21 cellular contexts compared by ENCODE assay signal in genomic region chr17:34639706-34640425, GRCh38.
DNase-seq lines count a peak whose midpoint lies in the region; TF ChIP-seq lines count a peak whose summit lies in the region.
"Had no signal": no experiment of that assay in that cellular context is flagged by ENCODE, and none has a peak within 500 bp of the region (broad histone marks: within the 10 kb centered on the region; RNA-seq: fewer than 3 reads in every experiment).

No MANE protein-coding gene starts in this region.

- TF ChIP-seq CTCF in dorsolateral prefrontal cortex (IDR thresholded peaks at IDR 0.05 in 54 of 56, conservative IDR thresholded peaks at IDR 0.05 in 2 of 56; ENCODE audit: low read depth in 1 of 56, partially characterized antibody in 56 of 56): no peak
- no peak for TF ChIP-seq CTCF in GM10248 (IDR thresholded peaks at IDR 0.05; ENCODE audit: control extremely low read depth, extremely low read depth, low read depth, missing control alignments)

- POLR2A ChIA-PET in GM10248 (lab: Yijun Ruan, JAX): no interaction called here

- CTCF ChIA-PET in GM10248 (lab: Yijun Ruan, JAX): interaction anchor here (1.0 to 1.5 kb wide), 3 partner anchors 10 to 220 kb away, joined by 3 read pairs; no protein-coding TSS in a partner anchor

- peak in 2 of 3 experiments; percentile 36 to 74 for DNase-seq in NCI-H1417 (lab: John Stamatoyannopoulos, UW)
- DNase-seq in NCI-H1417 treated with DMSO at 0.1 percent for 48 hours (lab: John Stamatoyannopoulos, UW): no peak
- peak; percentile 89 for DNase-seq in NCI-H69 (lab: John Stamatoyannopoulos, UW)
- DNase-seq in dorsolateral prefrontal cortex: peak; percentile 37 to 95 (median 78)
- no peak for DNase-seq in activated CD4-positive, CD25-positive, alpha-beta regulatory T cell treated with anti-CD3 and anti-CD28 coated beads, Interleukin-2, amount 50 U/mL, for 72 hours
- no peak for DNase-seq in HPDE6-E6E7 (ENCODE audit: extremely low spot score)
- DNase-seq in activated gamma-delta T cell treated with Interleukin-2 at 50 U/mL for 16 hours: no peak
- DNase-seq in GM10248 (ENCODE audit: extremely low spot score): no peak
- DNase-seq: 8988T; activated CD4-positive, alpha-beta memory T cell treated with anti-CD3 and anti-CD28 coated beads for 36 hours; activated naive CD4-positive, alpha-beta T cell; foreskin fibroblast; H9; immature natural killer cell; left ventricle myocardium superior; NCI-H1436 treated with DMSO at 0.1 percent for 48 hours; PC-3; SHP77 treated with DMSO at 0.1 percent for 48 hours; stimulated activated CD4-positive, alpha-beta T cell treated with anti-CD3 and anti-CD28 coated beads, Interleukin-12 subunit alpha, Interleukin-12 subunit beta, amount 100 ng/mL, for 4 hours had no signal

- peaks cover 0 to 5% (median 0%) of the 10 kb centered on the region in 45 donors for H3K27me3 ChIP-seq in dorsolateral prefrontal cortex

- H3K4me3 ChIP-seq in dorsolateral prefrontal cortex: no peak overlapping the region

- intact Hi-C loops in dorsolateral prefrontal cortex (cut with DNase I): loop anchor here (2.0 to 5.0 kb wide), 5 partner anchors 38 to 218 kb away; partner anchors contain the start of gene TMEM132E (in 1 of the 2)

- peak overlapping the region in 17 of 59 donors; percentile 5 to 67 (median 35) for H3K27ac ChIP-seq in dorsolateral prefrontal cortex
- H3K27ac ChIP-seq: epithelial cell of prostate, neutrophil had no signal

Comparison
In these comparisons a context has a peak if more than half of its experiments do, and no peak if none do; other contexts are left out.
1. DNase-seq: peak in NCI-H1417 (2 of 3), NCI-H69 (single experiment) and dorsolateral prefrontal cortex (10 of 10); none in NCI-H1417 treated with DMSO at 0.1 percent for 48 hours (single experiment), activated CD4-positive, CD25-positive, alpha-beta regulatory T cell treated with anti-CD3 and anti-CD28 coated beads, Interleukin-2, amount 50 U/mL, for 72 hours (single experiment), HPDE6-E6E7 (single experiment), activated gamma-delta T cell treated with Interleukin-2 at 50 U/mL for 16 hours (single experiment) and GM10248 (single experiment).